ENCODE assay signal across 16 cellular contexts in the genomic region with DNA sequence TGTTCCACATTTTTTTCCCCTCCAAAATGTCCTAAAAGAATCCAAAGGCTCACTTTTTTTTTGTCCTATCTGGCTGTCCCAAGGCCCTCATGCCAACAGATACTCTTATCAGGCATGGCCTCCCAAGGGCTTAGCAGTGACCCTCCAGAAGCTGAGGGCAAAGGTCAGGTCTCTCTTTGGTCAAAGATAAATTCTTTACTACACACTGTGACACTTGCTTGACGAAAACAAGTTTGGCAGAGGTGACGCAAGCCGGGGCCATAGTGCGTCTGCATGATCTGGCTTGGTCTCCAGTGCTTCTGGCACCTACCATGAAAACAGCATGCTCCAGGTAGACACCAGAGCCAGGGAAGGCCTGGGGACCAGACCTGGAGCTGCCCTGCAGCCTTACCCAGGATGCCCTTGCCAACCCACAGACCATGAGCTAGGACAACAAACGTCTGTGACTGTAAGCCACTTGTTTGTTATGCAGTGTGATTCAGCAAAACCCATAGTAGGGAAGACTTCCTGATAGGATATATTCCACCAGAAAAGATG. TPM values are rescaled to one million over a fixed set of nuclear protein-coding genes. Genes with fewer than 3 reads are reported as not detected.
"Had no signal": no experiment of that assay in that cellular context is flagged by ENCODE, and none has a peak within 500 bp of the region (broad histone marks: within the 10 kb centered on the region; RNA-seq: fewer than 3 reads in every experiment).

No MANE protein-coding gene starts in this region.

- H3K36me3 Mint-ChIP-seq: activated naive CD8-positive, alpha-beta T cell had no signal

- H3K4me1 ChIP-seq: testis had no signal

- H3K36me3 ChIP-seq: left lung, upper lobe of left lung had no signal

- H3K9me3 Mint-ChIP-seq: stimulated activated effector memory CD8-positive, alpha-beta T cell treated with anti-CD3 and anti-CD28 coated beads, Interleukin-12 subunit alpha, Interleukin-12 subunit beta, amount 100 ng/mL, for 72 hours had no signal

- H3K4me3 ChIP-seq: dorsolateral prefrontal cortex, left lung, testis, upper lobe of left lung had no signal

- H3K27me3 ChIP-seq: testis, upper lobe of left lung had no signal

- H3K4me3 Mint-ChIP-seq: activated naive CD8-positive, alpha-beta T cell; stimulated activated effector memory CD8-positive, alpha-beta T cell treated with anti-CD3 and anti-CD28 coated beads, Interleukin-12 subunit alpha, Interleukin-12 subunit beta, amount 100 ng/mL, for 72 hours had no signal

- H3K27ac Mint-ChIP-seq: activated naive CD8-positive, alpha-beta T cell; stimulated activated effector memory CD8-positive, alpha-beta T cell treated with anti-CD3 and anti-CD28 coated beads, Interleukin-12 subunit alpha, Interleukin-12 subunit beta, amount 100 ng/mL, for 72 hours had no signal

- H3K27ac ChIP-seq: dorsolateral prefrontal cortex, left lung, testis, upper lobe of left lung, VCaP had no signal

- DNase-seq: activated CD4-positive, alpha-beta T cell treated with anti-CD3 and anti-CD28 coated beads for 1 hour; activated CD8-positive, alpha-beta memory T cell treated with anti-CD3 and anti-CD28 coated beads for 24 hours; dorsolateral prefrontal cortex; foreskin melanocyte; hypothalamus; islet precursor cell; left lung; stimulated activated CD4-positive, alpha-beta T cell treated with anti-CD3 and anti-CD28 coated beads, Interleukin-4, amount 100 ng/mL, for 24 hours; SW 1271; T-helper 2 cell; testis; upper lobe of left lung had no signal

- ATAC-seq: left lung; stimulated activated effector memory CD8-positive, alpha-beta T cell treated with anti-CD3 and anti-CD28 coated beads, Interleukin-12 subunit alpha, Interleukin-12 subunit beta, amount 100 ng/mL, for 72 hours had no signal

- H3K9me3 ChIP-seq: testis, upper lobe of left lung had no signal

RNA-seq across cellular contexts. Expression of a gene that starts 48.5 kb away (rescaled TPM):
- polyA plus RNA-seq: neural cell had no signal
